In the genomic region with DNA sequence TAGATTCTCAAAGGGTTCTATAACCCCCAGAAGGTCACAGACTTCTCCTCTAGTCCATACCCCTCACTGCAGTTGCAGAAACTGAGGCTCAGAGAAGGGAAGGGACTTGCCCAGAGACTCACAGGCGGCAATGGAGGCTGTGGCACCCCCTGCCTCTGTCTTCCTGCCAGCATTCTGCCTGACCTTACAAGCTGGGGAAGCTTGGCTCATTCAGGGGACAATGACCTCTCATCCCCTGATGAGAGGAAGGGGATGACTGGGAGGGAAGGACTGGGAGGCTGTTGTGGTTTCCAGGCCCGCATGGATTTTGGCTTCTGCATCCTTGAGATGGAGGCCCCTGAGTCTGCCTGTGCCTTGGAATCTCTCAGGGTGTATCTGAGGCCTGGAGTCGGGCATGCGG, we compare ENCODE assay signal across 16 cellular contexts. TPM values are rescaled to one million over a fixed set of nuclear protein-coding genes. Genes with fewer than 3 reads are reported as not detected.
A peak's percentile ranks its signal among the peaks of the same experiment; 100 is the strongest.
DNase-seq lines count a peak whose midpoint lies in the region; ATAC-seq and TF ChIP-seq lines count a peak whose summit lies in the region.
"Had no signal": no experiment of that assay in that cellular context is flagged by ENCODE, and none has a peak within 500 bp of the region (broad histone marks: within the 10 kb centered on the region; RNA-seq: fewer than 3 reads in every experiment).

No MANE protein-coding gene starts in this region.

- TF ChIP-seq RAD21 in liver (IDR thresholded peaks at IDR 0.05), result peak in 1 of 2 donors; percentile 21

- no peak overlapping the region for H3K4me3 ChIP-seq in BLaER1 treated with 17β-estradiol and CSF1 and Interleukin-3, amounts not matched to agents 10 nM and 100 nM
- no peak overlapping the region for H3K4me3 ChIP-seq in ascending aorta
- no peak overlapping the region for H3K4me3 ChIP-seq in liver (ENCODE audit: low read depth in 1 of 3, low read length in 3 of 3)
- no peak overlapping the region for H3K4me3 ChIP-seq in spleen
- no peak overlapping the region for H3K4me3 ChIP-seq in Peyer's patch
- H3K4me3 ChIP-seq: SJSA1 had no signal

- no peak overlapping the region for H3K27ac ChIP-seq in BLaER1 treated with 17β-estradiol and CSF1 and Interleukin-3, amounts not matched to agents 10 nM and 100 nM
- peak overlapping the region; percentile 86 to 91 for H3K27ac ChIP-seq in ascending aorta
- peak overlapping the region; percentile 90 for H3K27ac ChIP-seq in liver (ENCODE audit: low read depth in 1 of 2, low read length in 2 of 2)
- H3K27ac ChIP-seq in spleen, result peak overlapping the region in 7 of 8 donors; percentile 22 to 81 (median 74)
- H3K27ac ChIP-seq in Peyer's patch, result peak overlapping the region in 1 of 4 donors; percentile 36
- H3K27ac ChIP-seq: SJSA1 had no signal

- H3K9ac ChIP-seq in BLaER1 treated with 17β-estradiol and CSF1 and Interleukin-3, amounts not matched to agents 10 nM and 100 nM, result peak overlapping the region in 6 of 11 experiments; percentile 7 to 54 (median 25); a peak in 3 of 22 replicates
- no peak overlapping the region for H3K9ac ChIP-seq in liver (ENCODE audit: low read depth in 1 of 2, low read length in 2 of 2)

- peaks cover 0 to 3% (median 0%) of the 10 kb centered on the region in 11 experiments; a peak in 2 of 22 replicates for H3K36me3 ChIP-seq in BLaER1 treated with 17β-estradiol and CSF1 and Interleukin-3, amounts not matched to agents 10 nM and 100 nM
- H3K36me3 ChIP-seq in ascending aorta, result no peaks in the 10 kb centered on the region
- no peaks in the 10 kb centered on the region for H3K36me3 ChIP-seq in liver (ENCODE audit: control insufficient read depth in 4 of 4, insufficient read depth in 3 of 4, low read depth in 1 of 4, low read length in 3 of 4)
- peaks cover 0 to 30% (median 0%) of the 10 kb centered on the region in 6 donors for H3K36me3 ChIP-seq in spleen
- no peaks in the 10 kb centered on the region for H3K36me3 ChIP-seq in Peyer's patch

- 41% methylated on average over 4 of the region's 4 CpGs for WGBS in liver
- WGBS in spleen, 5 donors, result 42 to 62% (median 60%) methylated on average over 4 of the region's 4 CpGs

- H3K4me1 ChIP-seq in BLaER1 treated with 17β-estradiol and CSF1 and Interleukin-3, amounts not matched to agents 10 nM and 100 nM, result peaks cover 40 to 71% (median 53%) of the 10 kb centered on the region in 10 experiments
- peaks cover 18 to 87% of the 10 kb centered on the region in 2 donors for H3K4me1 ChIP-seq in ascending aorta
- peaks cover 64 to 92% (median 88%) of the 10 kb centered on the region in 4 donors for H3K4me1 ChIP-seq in liver (ENCODE audit: control insufficient read depth in 4 of 4, insufficient read depth in 4 of 4, low read length in 3 of 4)
- peaks cover 38 to 100% (median 90%) of the 10 kb centered on the region in 6 donors for H3K4me1 ChIP-seq in spleen
- peaks cover 0 to 89% (median 11%) of the 10 kb centered on the region in 4 donors for H3K4me1 ChIP-seq in Peyer's patch

- H4K20me1 ChIP-seq in BLaER1 treated with 17β-estradiol and CSF1 and Interleukin-3, amounts not matched to agents 10 nM and 100 nM, result peaks cover 94 to 100% (median 99%) of the 10 kb centered on the region in 11 experiments

- no peaks in the 10 kb centered on the region for H3K9me3 ChIP-seq in BLaER1 treated with 17β-estradiol and CSF1 and Interleukin-3, amounts not matched to agents 10 nM and 100 nM (replicated peaks in 1 of 11)
- H3K9me3 ChIP-seq in ascending aorta, result no peaks in the 10 kb centered on the region
- H3K9me3 ChIP-seq in liver (ENCODE audit: control insufficient read depth in 4 of 4, low read length in 3 of 4), result no peaks in the 10 kb centered on the region
- H3K9me3 ChIP-seq in spleen, result no peaks in the 10 kb centered on the region
- no peaks in the 10 kb centered on the region for H3K9me3 ChIP-seq in Peyer's patch
- H3K9me3 ChIP-seq: SJSA1 had no signal

- intact Hi-C loops in ascending aorta (cut with DNase I), result no loop called here
- intact Hi-C loops in spleen (cut with DNase I; ENCODE audit: low total_unique reads), result no loop called here

- TF ChIP-seq POLR2A in spleen (IDR thresholded peaks at IDR 0.05) (no peak), Peyer's patch (IDR thresholded peaks at IDR 0.05) (no peak)

- no peak for DNase-seq in ascending aorta (ENCODE audit: low spot score in 2 of 2)
- DNase-seq in spleen, result no peak
- DNase-seq in Peyer's patch, result no peak
- DNase-seq in DMS153 treated with DMSO at 0.1 percent for 48 hours (lab: John Stamatoyannopoulos, UW; ENCODE audit: unreplicated experiment), result no peak
- DNase-seq: activated CD4-positive, alpha-beta T cell treated with anti-CD3 and anti-CD28 coated beads, Interleukin-2, amount 50 U/mL, for 48 hours; amygdala; effector memory CD8-positive, alpha-beta T cell; foreskin melanocyte; midbrain; NCI-H1092; stimulated activated CD4-positive, alpha-beta T cell treated with anti-CD3 and anti-CD28 coated beads, Interleukin-1b, Interleukin-23, amount 100 ng/mL, for 48 hours had no signal

- peak overlapping the region in 8 of 11 experiments; percentile 56 to 85 (median 72); a peak in 16 of 22 replicates for H3K4me2 ChIP-seq in BLaER1 treated with 17β-estradiol and CSF1 and Interleukin-3, amounts not matched to agents 10 nM and 100 nM

- no peak for ATAC-seq in GM21723 (IDR thresholded peaks at IDR 0.05; ENCODE audit: unreplicated experiment)
- no peak for ATAC-seq in GM19324 (IDR thresholded peaks at IDR 0.05; ENCODE audit: low FRiP score, unreplicated experiment)
- ATAC-seq: effector memory CD8-positive, alpha-beta T cell had no signal

- TF ChIP-seq CTCF in ascending aorta (IDR thresholded peaks at IDR 0.05) (no peak), liver (IDR thresholded peaks at IDR 0.05; ENCODE audit: low read depth, low read length, missing input control) (no peak), spleen (IDR thresholded peaks at IDR 0.05 in 8 of 11, conservative IDR thresholded peaks at IDR 0.05 in 3 of 11) (no peak), Peyer's patch (IDR thresholded peaks at IDR 0.05) (no peak)

- no peaks in the 10 kb centered on the region for H3K27me3 ChIP-seq in BLaER1 treated with 17β-estradiol and CSF1 and Interleukin-3, amounts not matched to agents 10 nM and 100 nM
- H3K27me3 ChIP-seq in ascending aorta (no peaks in the 10 kb centered on the region), liver (ENCODE audit: control insufficient read depth in 4 of 4, insufficient read depth in 4 of 4, low read length in 3 of 4) (no peaks in the 10 kb centered on the region), spleen (replicated peaks in 1 of 7) (no peaks in the 10 kb centered on the region), Peyer's patch (no peaks in the 10 kb centered on the region)
- H3K27me3 ChIP-seq: SJSA1 had no signal

TF ChIP-seq in liver, 16 proteins besides CTCF, POLR2A, EP300 and RAD21:
- TF ChIP-seq EGR1 (IDR thresholded peaks at IDR 0.05; ENCODE audit: low read depth in 2 of 2), result no peak
- TF ChIP-seq SP1 (IDR thresholded peaks at IDR 0.05), result no peak
- TF ChIP-seq GABPA (IDR thresholded peaks at IDR 0.05 in 1 of 2, conservative IDR thresholded peaks at IDR 0.05 in 1 of 2), result no peak
- TF ChIP-seq RXRA (IDR thresholded peaks at IDR 0.05), result peak; percentile 86 to 95
- peak; percentile 44 for TF ChIP-seq NR2F2 (IDR thresholded peaks at IDR 0.05)
- TF ChIP-seq JUND (IDR thresholded peaks at IDR 0.05), result no peak
- no peak for TF ChIP-seq YY1 (IDR thresholded peaks at IDR 0.05)
- TF ChIP-seq HNF4A (conservative IDR thresholded peaks at IDR 0.05), result no peak

RNA-seq across cellular contexts. Expression of a gene that starts 0.9 kb away (rescaled TPM):
- total RNA-seq in ascending aorta, result 71.5 TPM
- 100 to 1,000 TPM in 1 of 2 donors, 10 to 100 TPM in 1; 39.5 to 103 TPM for total RNA-seq in liver
- polyA plus RNA-seq in liver, result 10 to 100 TPM; 10.3 to 38.5 TPM
- total RNA-seq in spleen, result 100 to 1,000 TPM; 123 to 360 (median 261) TPM
- 10 to 100 TPM in 1 of 3 donors, 1 to 10 TPM in 2; 6.1 to 45.7 (median 6.8) TPM for polyA plus RNA-seq in spleen
- 100 to 1,000 TPM in 2 of 4 donors, 10 to 100 TPM in 2; 80.9 to 168 (median 118) TPM for total RNA-seq in Peyer's patch

RNA-seq across cellular contexts. Expression of a gene that starts 59.3 kb away (rescaled TPM):
- total RNA-seq in ascending aorta (1,928 TPM), liver (100 to 1,000 TPM; 822 to 948 TPM), spleen (1,000 to 10,000 TPM; 1,801 to 2,829 (median 2,025) TPM), Peyer's patch (1,000 to 10,000 TPM in 3 of 4 donors, 100 to 1,000 TPM in 1; 975 to 1,961 (median 1,274) TPM)
- polyA plus RNA-seq in liver (100 to 1,000 TPM; 609 to 956 TPM), spleen (1,000 to 10,000 TPM; 5,417 to 8,400 (median 8,329) TPM)

Comparison
In these comparisons a context has a peak if more than half of its experiments do, and no peak if none do; other contexts are left out.
1. H3K27ac ChIP-seq: peak in ascending aorta (2 of 2), liver (2 of 2) and spleen (7 of 8); none in BLaER1 treated with 17β-estradiol and CSF1 and Interleukin-3, amounts not matched to agents 10 nM and 100 nM (0 of 11).
2. H3K9ac ChIP-seq: peak in BLaER1 treated with 17β-estradiol and CSF1 and Interleukin-3, amounts not matched to agents 10 nM and 100 nM (6 of 11); none in liver (0 of 2).